In the genomic region with DNA sequence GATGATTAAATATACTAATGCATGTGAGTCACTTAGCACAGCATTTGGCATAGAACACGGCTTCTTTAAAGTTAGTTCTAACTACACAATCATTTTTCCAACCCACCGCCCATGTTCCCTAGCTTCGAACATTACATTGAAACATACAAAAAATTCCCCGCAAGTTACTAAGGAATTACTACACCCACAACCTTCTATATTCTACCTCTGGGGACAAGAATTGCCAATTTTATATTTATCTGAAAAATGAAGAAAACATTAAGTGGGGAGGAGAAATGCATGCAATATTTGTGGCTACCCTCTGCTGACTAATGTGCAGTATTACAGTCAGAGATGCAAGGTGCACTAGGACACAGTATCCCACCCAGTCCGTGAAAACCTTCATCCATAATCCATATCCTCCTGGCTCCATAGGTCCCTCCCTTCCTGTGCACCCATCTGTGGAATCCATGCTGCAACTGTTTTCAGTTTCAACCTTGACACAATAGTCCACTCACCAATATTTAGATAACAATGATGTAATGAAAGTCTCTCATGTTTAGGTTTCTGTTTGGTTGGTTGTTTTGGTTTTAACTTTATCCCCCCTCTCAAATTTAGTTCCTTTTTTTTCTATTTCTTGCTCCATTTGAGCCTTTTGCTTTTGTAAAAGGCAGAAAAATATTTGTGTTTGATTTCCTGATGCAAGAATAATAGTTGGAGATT, we compare ENCODE assay signal across 9 cellular contexts. TPM values are rescaled to one million over a fixed set of nuclear protein-coding genes. Genes with fewer than 3 reads are reported as not detected.
DNase-seq lines count a peak whose midpoint lies in the region; ATAC-seq and FAIRE-seq lines count a peak whose summit lies in the region.
"Had no signal": no experiment of that assay in that cellular context is flagged by ENCODE, and none has a peak within 500 bp of the region (broad histone marks: within the 10 kb centered on the region; RNA-seq: fewer than 3 reads in every experiment).

No MANE protein-coding gene starts in this region.

- H3K36me3 ChIP-seq in stomach smooth muscle (ENCODE audit: control insufficient read depth in 2 of 2, insufficient read depth in 2 of 2, low read length in 2 of 2) = peaks cover 0 to 6% of the 10 kb centered on the region in 2 donors
- H3K36me3 ChIP-seq: BLaER1 had no signal

- H3K4me3 ChIP-seq in stomach smooth muscle (ENCODE audit: low read length in 2 of 2) = peak overlapping the region; percentile 45 to 60
- H3K4me3 ChIP-seq: BLaER1 had no signal

- H3K9ac ChIP-seq in stomach smooth muscle (ENCODE audit: low read length in 2 of 2) = peak overlapping the region in 1 of 2 donors; percentile 10
- H3K9ac ChIP-seq: BLaER1 had no signal

- peak; percentile 15 for FAIRE-seq in endometrium (lab: Jason Lieb, UNC)

- H3K9me3 ChIP-seq in stomach smooth muscle (ENCODE audit: control insufficient read depth in 2 of 2, low read length in 2 of 2) = no peaks in the 10 kb centered on the region
- H3K9me3 ChIP-seq: BLaER1 had no signal

- DNase-seq in NCI-H2081 (lab: John Stamatoyannopoulos, UW) = peak; percentile 14 to 55
- DNase-seq in NCI-H2081 treated with DMSO at 0.1 percent for 48 hours (lab: John Stamatoyannopoulos, UW) = no peak
- peak; percentile 54 for DNase-seq in NCI-H526 treated with DMSO at 0.1 percent for 48 hours (lab: John Stamatoyannopoulos, UW)
- no peak for DNase-seq in left colon
- no peak for DNase-seq in NCI-H128 (lab: John Stamatoyannopoulos, UW; ENCODE audit: unreplicated experiment)
- DNase-seq in activated gamma-delta T cell treated with Interleukin-2 at 50 U/mL for 16 hours = no peak

- intact Hi-C loops in left colon (cut with DNase I, micrococcal nuclease) = loop anchor here in 1 of 2 donors (10.0 kb wide), 2 partner anchors 96 to 296 kb away; no protein-coding TSS in a partner anchor

- H3K27me3 ChIP-seq in stomach smooth muscle (ENCODE audit: control insufficient read depth in 1 of 2, insufficient read depth in 2 of 2, low read length in 2 of 2) = no peaks in the 10 kb centered on the region
- H3K27me3 ChIP-seq: BLaER1 had no signal

- peaks cover 46% of the 10 kb centered on the region for H3K4me1 ChIP-seq in stomach smooth muscle (ENCODE audit: control insufficient read depth, insufficient read depth, low read length)
- H3K4me1 ChIP-seq: BLaER1 had no signal

- peak overlapping the region; percentile 3 for H3K27ac ChIP-seq in stomach smooth muscle (ENCODE audit: low read length)
- H3K27ac ChIP-seq: BLaER1 had no signal

- ATAC-seq in left colon = no peak

RNA-seq across cellular contexts. Expression of a gene that starts 31.6 kb away (rescaled TPM):
- 10 to 100 TPM; 32.3 to 48.9 TPM for total RNA-seq in left colon

Comparison
In these comparisons a context has a peak if more than half of its experiments do, and no peak if none do; other contexts are left out.
1. DNase-seq: peak in NCI-H2081 (2 of 2) and NCI-H526 treated with DMSO at 0.1 percent for 48 hours (single experiment); none in NCI-H2081 treated with DMSO at 0.1 percent for 48 hours (single experiment), left colon (0 of 2), NCI-H128 (single experiment) and activated gamma-delta T cell treated with Interleukin-2 at 50 U/mL for 16 hours (single experiment).